Comparison of ENCODE assay signal across 9 cellular contexts in the genomic region with DNA sequence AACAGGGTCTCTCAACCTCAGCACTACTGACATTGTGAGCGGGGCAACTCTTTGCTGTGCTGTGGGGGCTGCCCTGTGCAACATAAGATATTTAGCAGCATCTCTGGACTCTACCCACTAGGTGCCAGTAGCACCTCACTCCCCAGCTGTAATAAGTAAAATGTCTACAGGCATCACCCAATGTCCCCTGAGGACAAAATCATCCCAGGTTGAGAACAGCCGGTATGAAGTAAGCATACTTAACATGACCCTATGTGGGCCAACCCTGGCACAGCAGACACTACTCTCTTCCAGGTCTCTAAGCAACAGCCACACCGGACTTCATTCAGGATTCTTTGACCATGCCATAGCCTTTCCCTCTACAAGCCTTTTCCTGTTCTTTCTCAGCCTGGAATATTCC. TPM values are rescaled to one million over a fixed set of nuclear protein-coding genes. Genes with fewer than 3 reads are reported as not detected.
A peak's percentile ranks its signal among the peaks of the same experiment; 100 is the strongest.
DNase-seq lines count a peak whose midpoint lies in the region; ATAC-seq and TF ChIP-seq lines count a peak whose summit lies in the region.
"Had no signal": no experiment of that assay in that cellular context is flagged by ENCODE, and none has a peak within 500 bp of the region (broad histone marks: within the 10 kb centered on the region; RNA-seq: fewer than 3 reads in every experiment).

No MANE protein-coding gene starts in this region.

- TF ChIP-seq POLR2A in testis (IDR thresholded peaks at IDR 0.05): no peak

- H3K4me1 ChIP-seq in foreskin keratinocyte (peaks cover 19% of the 10 kb centered on the region), testis (peaks cover 6% of the 10 kb centered on the region), ascending aorta (peaks cover 0 to 10% of the 10 kb centered on the region in 2 donors)
- H3K4me1 ChIP-seq in naive thymus-derived CD4-positive, alpha-beta T cell (ENCODE audit: control insufficient read depth in 2 of 2, insufficient read depth in 2 of 2, low read length in 2 of 2): peaks cover 0 to 5% of the 10 kb centered on the region in 2 donors

- peak; percentile 4 for ATAC-seq in foreskin keratinocyte
- ATAC-seq in naive thymus-derived CD4-positive, alpha-beta T cell: no peak
- ATAC-seq: activated T-cell treated with anti-CD3 and anti-CD28 coated beads, Interleukin-2, amount 50 U/mL, for 72 hours had no signal

- WGBS in testis, 2 donors: 46 to 61% methylated on average over 3 of the region's 3 CpGs

- no peak overlapping the region for H3K4me3 Mint-ChIP-seq in activated CD4-positive, alpha-beta T cell treated with anti-CD3 and anti-CD28 coated beads, Interleukin-2, amount 10 ng/mL, durations not matched to agents 7 days and 5 days
- no peak overlapping the region for H3K4me3 Mint-ChIP-seq in naive thymus-derived CD4-positive, alpha-beta T cell
- H3K4me3 Mint-ChIP-seq: activated T-cell treated with anti-CD3 and anti-CD28 coated beads, Interleukin-2, amount 50 U/mL, for 72 hours had no signal

- no peak overlapping the region for H3K4me3 ChIP-seq in testis
- H3K4me3 ChIP-seq in ascending aorta: no peak overlapping the region
- no peak overlapping the region for H3K4me3 ChIP-seq in naive thymus-derived CD4-positive, alpha-beta T cell (ENCODE audit: low read length)

- no peaks in the 10 kb centered on the region for H3K9me3 Mint-ChIP-seq in activated CD4-positive, alpha-beta T cell treated with anti-CD3 and anti-CD28 coated beads, Interleukin-2, amount 10 ng/mL, durations not matched to agents 7 days and 5 days
- no peaks in the 10 kb centered on the region for H3K9me3 Mint-ChIP-seq in naive thymus-derived CD4-positive, alpha-beta T cell
- H3K9me3 Mint-ChIP-seq: activated T-cell treated with anti-CD3 and anti-CD28 coated beads, Interleukin-2, amount 50 U/mL, for 72 hours had no signal

- H3K36me3 ChIP-seq in testis (ENCODE audit: low read depth, missing control alignments) (no peaks in the 10 kb centered on the region), ascending aorta (no peaks in the 10 kb centered on the region)
- H3K36me3 ChIP-seq in naive thymus-derived CD4-positive, alpha-beta T cell (ENCODE audit: control insufficient read depth in 2 of 3, insufficient read depth in 3 of 3, low read length in 3 of 3): no peaks in the 10 kb centered on the region

- intact Hi-C loops in testis (cut with DNase I; ENCODE audit: low total_unique reads): no loop called here
- intact Hi-C loops in ascending aorta (cut with DNase I): loop anchor here (1.0 to 10.0 kb wide), 2 partner anchors 598 to 620 kb away; no protein-coding TSS in a partner anchor
- intact Hi-C loops in naive thymus-derived CD4-positive, alpha-beta T cell (cut with micrococcal nuclease): loop anchor here (1.0 to 10.0 kb wide), 15 partner anchors 47 to 960 kb away; a partner anchor contains a TSS

- POLR2A ChIA-PET in activated CD4-positive, alpha-beta T cell treated with anti-CD3 and anti-CD28 coated beads, Interleukin-2, amount 10 ng/mL, durations not matched to agents 7 days and 5 days (lab: Charles Lee): no interaction called here
- POLR2A ChIA-PET in naive thymus-derived CD4-positive, alpha-beta T cell (lab: Charles Lee): no interaction called here

- H3K9me3 ChIP-seq in testis: no peaks in the 10 kb centered on the region
- H3K9me3 ChIP-seq in ascending aorta: no peaks in the 10 kb centered on the region
- no peaks in the 10 kb centered on the region for H3K9me3 ChIP-seq in naive thymus-derived CD4-positive, alpha-beta T cell (ENCODE audit: control insufficient read depth in 2 of 3, low read length in 3 of 3)

- in situ Hi-C loops in SK-MEL-5 (cut with HindIII; ENCODE audit: low pct_unique_long_range_greater_than_20kb, low sequenced_read_pairs): no loop called here

- no peaks in the 10 kb centered on the region for H3K36me3 Mint-ChIP-seq in activated CD4-positive, alpha-beta T cell treated with anti-CD3 and anti-CD28 coated beads, Interleukin-2, amount 10 ng/mL, durations not matched to agents 7 days and 5 days (ENCODE audit: low read depth)
- H3K36me3 Mint-ChIP-seq in naive thymus-derived CD4-positive, alpha-beta T cell: peaks cover 0 to 2% (median 0%) of the 10 kb centered on the region in 5 donors

- TF ChIP-seq CTCF in foreskin keratinocyte (conservative IDR thresholded peaks at IDR 0.05) (peak; percentile 69), testis (IDR thresholded peaks at IDR 0.05) (peak in 2 of 3 experiments; percentile 22 to 32), ascending aorta (IDR thresholded peaks at IDR 0.05) (peak in 1 of 3 experiments; percentile 43)

- H3K27me3 Mint-ChIP-seq in activated CD4-positive, alpha-beta T cell treated with anti-CD3 and anti-CD28 coated beads, Interleukin-2, amount 10 ng/mL, durations not matched to agents 7 days and 5 days: no peaks in the 10 kb centered on the region
- peaks cover 0 to 5% (median 5%) of the 10 kb centered on the region in 5 donors for H3K27me3 Mint-ChIP-seq in naive thymus-derived CD4-positive, alpha-beta T cell

- DNase-seq in activated CD4-positive, alpha-beta T cell treated with anti-CD3 and anti-CD28 coated beads, Interleukin-2, amount 10 ng/mL, durations not matched to agents 7 days and 5 days: peak; percentile 31
- DNase-seq in activated CD4-positive, alpha-beta T cell treated with anti-CD3 and anti-CD28 coated beads, Interleukin-2, amount 50 U/mL, for 4 hours: no peak
- peak; percentile 43 for DNase-seq in HT1080 (ENCODE audit: low read depth)
- DNase-seq in SK-MEL-5 (ENCODE audit: low read depth, low spot score): peak; percentile 59
- peak in 1 of 2 donors; percentile 70 for DNase-seq in foreskin keratinocyte
- DNase-seq in testis: peak; percentile 37
- DNase-seq in ascending aorta (ENCODE audit: low spot score in 2 of 2): no peak
- DNase-seq in naive thymus-derived CD4-positive, alpha-beta T cell: no peak

- CTCF ChIA-PET in activated CD4-positive, alpha-beta T cell treated with anti-CD3 and anti-CD28 coated beads, Interleukin-2, amount 10 ng/mL, durations not matched to agents 7 days and 5 days (lab: Charles Lee): interaction anchor here (0.6 to 7.1 kb wide), 3 partner anchors 10 to 73 kb away, joined by 3 to 35 read pairs (median 3); a partner anchor contains a TSS
- CTCF ChIA-PET in naive thymus-derived CD4-positive, alpha-beta T cell (lab: Charles Lee): interaction anchor here (1.3 to 1.5 kb wide), 2 partner anchors 12 to 52 kb away, joined by 3 to 5 read pairs; no protein-coding TSS in a partner anchor

- H3K27ac ChIP-seq in foreskin keratinocyte (no peak overlapping the region), testis (no peak overlapping the region), ascending aorta (no peak overlapping the region)
- H3K27ac ChIP-seq in naive thymus-derived CD4-positive, alpha-beta T cell (ENCODE audit: low read depth, low read length): no peak overlapping the region

- no peak overlapping the region for H3K27ac Mint-ChIP-seq in activated CD4-positive, alpha-beta T cell treated with anti-CD3 and anti-CD28 coated beads, Interleukin-2, amount 10 ng/mL, durations not matched to agents 7 days and 5 days
- peak overlapping the region in 2 of 9 donors; percentile 11 to 65 for H3K27ac Mint-ChIP-seq in naive thymus-derived CD4-positive, alpha-beta T cell
- H3K27ac Mint-ChIP-seq: activated T-cell treated with anti-CD3 and anti-CD28 coated beads, Interleukin-2, amount 50 U/mL, for 72 hours had no signal

- H3K27me3 ChIP-seq in foreskin keratinocyte (no peaks in the 10 kb centered on the region), testis (no peaks in the 10 kb centered on the region), ascending aorta (no peaks in the 10 kb centered on the region)
- no peaks in the 10 kb centered on the region for H3K27me3 ChIP-seq in naive thymus-derived CD4-positive, alpha-beta T cell (ENCODE audit: control insufficient read depth in 2 of 2, insufficient read depth in 2 of 2, low read length in 2 of 2)

- peaks cover 34% of the 10 kb centered on the region for H3K4me1 Mint-ChIP-seq in activated CD4-positive, alpha-beta T cell treated with anti-CD3 and anti-CD28 coated beads, Interleukin-2, amount 10 ng/mL, durations not matched to agents 7 days and 5 days
- H3K4me1 Mint-ChIP-seq in naive thymus-derived CD4-positive, alpha-beta T cell: peaks cover 17 to 41% (median 24%) of the 10 kb centered on the region in 7 donors

RNA-seq across cellular contexts. Expression of a gene that starts 10.5 kb away (rescaled TPM):
- total RNA-seq in activated CD4-positive, alpha-beta T cell treated with anti-CD3 and anti-CD28 coated beads, Interleukin-2, amount 10 ng/mL, durations not matched to agents 7 days and 5 days: 10 to 100 TPM; 22.9 to 25.0 TPM
- 0.68 TPM in 1 of 2 replicates, not detected in the other for total RNA-seq in HT1080 (2014; rRNA removed; shearing (Covaris generic))
- polyA plus RNA-seq in HT1080 (2015; cell fraction: cytosol; rRNA removed): 0.49 and 1.1 TPM in 2 replicates
- not detected in 2 replicates for polyA plus RNA-seq in HT1080 (2015; cell fraction: nucleus; rRNA removed)
- 54.5 and 59.8 TPM in 2 replicates for total RNA-seq in SK-MEL-5 (2014; rRNA removed; shearing (Covaris generic))
- 43.3 and 66.8 TPM in 2 replicates for polyA plus RNA-seq in SK-MEL-5 (2015; cell fraction: cytosol; rRNA removed)
- polyA plus RNA-seq in SK-MEL-5 (2015; cell fraction: nucleus; rRNA removed): 13.6 and 20.6 TPM in 2 replicates
- 34.7 and 35.6 TPM in 2 replicates for total RNA-seq in foreskin keratinocyte
- polyA plus RNA-seq in foreskin keratinocyte: 49.9 and 52.1 TPM in 2 replicates
- 10 to 100 TPM; 82.2 to 87.6 TPM for total RNA-seq in testis
- 97.9 TPM for polyA plus RNA-seq in testis (ENCODE audit: insufficient read depth, low read depth, low replicate concordance)
- total RNA-seq in ascending aorta: 34.4 TPM
- total RNA-seq in naive thymus-derived CD4-positive, alpha-beta T cell: 10 to 100 TPM in 2 of 5 experiments, 1 to 10 TPM in 3; 1.4 to 37.3 (median 1.9) TPM
- polyA plus RNA-seq in naive thymus-derived CD4-positive, alpha-beta T cell: 1 to 10 TPM; 2.5 to 4.4 TPM

Comparison
In these comparisons a context has a peak if more than half of its experiments do, and no peak if none do; other contexts are left out.
1. DNase-seq: peak in activated CD4-positive, alpha-beta T cell treated with anti-CD3 and anti-CD28 coated beads, Interleukin-2, amount 10 ng/mL, durations not matched to agents 7 days and 5 days (single experiment), HT1080 (single experiment), SK-MEL-5 (single experiment) and testis (single experiment); none in activated CD4-positive, alpha-beta T cell treated with anti-CD3 and anti-CD28 coated beads, Interleukin-2, amount 50 U/mL, for 4 hours (0 of 2), ascending aorta (0 of 2) and naive thymus-derived CD4-positive, alpha-beta T cell (0 of 9).